Comparison of ENCODE assay signal across 16 cellular contexts in genomic region chr4:168218663-168219062, GRCh38.
DNase-seq lines count a peak whose midpoint lies in the region; ATAC-seq and TF ChIP-seq lines count a peak whose summit lies in the region.
"Had no signal": no experiment of that assay in that cellular context is flagged by ENCODE, and none has a peak within 500 bp of the region (broad histone marks: within the 10 kb centered on the region; RNA-seq: fewer than 3 reads in every experiment).

No MANE protein-coding gene starts in this region.

- no peak overlapping the region for H3K4me3 ChIP-seq in ACC112 (ENCODE audit: low read depth, low read length)
- no peak overlapping the region for H3K4me3 ChIP-seq in foreskin fibroblast (ENCODE audit: low read depth in 1 of 2, low read length in 2 of 2)
- H3K4me3 ChIP-seq in sigmoid colon: no peak overlapping the region
- no peak overlapping the region for H3K4me3 ChIP-seq in esophagus muscularis mucosa
- H3K4me3 ChIP-seq: BLaER1, upper lobe of left lung had no signal

- H3K27ac Mint-ChIP-seq in natural killer cell: no peak overlapping the region
- H3K27ac Mint-ChIP-seq: activated naive CD4-positive, alpha-beta T cell treated with anti-CD3 and anti-CD28 coated beads for 36 hours; progenitor cell of endocrine pancreas had no signal

- H3K27ac ChIP-seq in ACC112 (ENCODE audit: low read depth, low read length) (peak overlapping the region; percentile 23; the same call in 1 of the 2 replicates), sigmoid colon (no peak overlapping the region), esophagus muscularis mucosa (replicated peaks in 1 of 4) (no peak overlapping the region)
- H3K27ac ChIP-seq: BLaER1, KMS-11, upper lobe of left lung had no signal

- no peak overlapping the region for H2AFZ ChIP-seq in ACC112 (ENCODE audit: low read length, unreplicated experiment)

- DNase-seq in GM04504 (ENCODE audit: low read depth) (peak; percentile 21), amniotic stem cell (lab: John Stamatoyannopoulos, UW) (peak; percentile 42), foreskin fibroblast (peak; percentile 60 to 70), natural killer cell (no peak), sigmoid colon (no peak), esophagus muscularis mucosa (ENCODE audit: extremely low spot score) (no peak), SIG-M5 (lab: John Stamatoyannopoulos, UW) (no peak)
- DNase-seq: activated naive CD4-positive, alpha-beta T cell treated with anti-CD3 and anti-CD28 coated beads for 36 hours; DMS79 treated with DMSO at 0.1 percent for 48 hours; NCI-H2029; NCI-H82; upper lobe of left lung had no signal

- TF ChIP-seq CTCF in foreskin fibroblast (IDR thresholded peaks at IDR 0.05; ENCODE audit: low read depth, low read length): no peak
- no peak for TF ChIP-seq CTCF in natural killer cell (IDR thresholded peaks at IDR 0.05)
- no peak for TF ChIP-seq CTCF in sigmoid colon (IDR thresholded peaks at IDR 0.05)
- no peak for TF ChIP-seq CTCF in esophagus muscularis mucosa (IDR thresholded peaks at IDR 0.05)

- peaks cover 0 to 3% of the 10 kb centered on the region in 2 donors for H3K4me1 Mint-ChIP-seq in natural killer cell

- no peaks in the 10 kb centered on the region for H3K27me3 ChIP-seq in ACC112 (ENCODE audit: insufficient read depth, low read length)
- H3K27me3 ChIP-seq in sigmoid colon: no peaks in the 10 kb centered on the region
- H3K27me3 ChIP-seq in esophagus muscularis mucosa: no peaks in the 10 kb centered on the region
- H3K27me3 ChIP-seq: BLaER1, upper lobe of left lung had no signal

- TF ChIP-seq EP300 in sigmoid colon (IDR thresholded peaks at IDR 0.05) (no peak), esophagus muscularis mucosa (IDR thresholded peaks at IDR 0.05) (no peak)

- H3K9me3 ChIP-seq in sigmoid colon (no peaks in the 10 kb centered on the region), esophagus muscularis mucosa (no peaks in the 10 kb centered on the region)
- H3K9me3 ChIP-seq: BLaER1, upper lobe of left lung had no signal

- H3K4me3 Mint-ChIP-seq in natural killer cell: no peak overlapping the region
- H3K4me3 Mint-ChIP-seq: activated naive CD4-positive, alpha-beta T cell treated with anti-CD3 and anti-CD28 coated beads for 36 hours had no signal

- H3K4me1 ChIP-seq in ACC112 (ENCODE audit: control insufficient read depth, insufficient read depth, low read length, unreplicated experiment) (peaks cover 26% of the 10 kb centered on the region), sigmoid colon (peaks cover 0 to 3% (median 0%) of the 10 kb centered on the region in 4 donors), esophagus muscularis mucosa (no peaks in the 10 kb centered on the region)
- H3K4me1 ChIP-seq: BLaER1 had no signal

- H3K79me2 ChIP-seq in ACC112 (ENCODE audit: control insufficient read depth, insufficient read depth, low read length, unreplicated experiment): no peaks in the 10 kb centered on the region

- H3K9me3 Mint-ChIP-seq in natural killer cell: peaks cover 3 to 4% of the 10 kb centered on the region in 2 donors

- peaks cover 62% of the 10 kb centered on the region for H3K36me3 ChIP-seq in ACC112 (ENCODE audit: insufficient read depth, low read length)
- peaks cover 0 to 86% (median 22%) of the 10 kb centered on the region in 4 donors for H3K36me3 ChIP-seq in sigmoid colon
- H3K36me3 ChIP-seq in esophagus muscularis mucosa: peaks cover 15 to 62% (median 31%) of the 10 kb centered on the region in 4 donors
- H3K36me3 ChIP-seq: BLaER1 had no signal

- intact Hi-C loops in natural killer cell (cut with micrococcal nuclease) (no loop called here), sigmoid colon (cut with DNase I) (no loop called here), esophagus muscularis mucosa (cut with DNase I) (no loop called here)

- no peak for ATAC-seq in natural killer cell

- 94 to 99% methylated on average over 2 of the region's 2 CpGs for WGBS in sigmoid colon, 2 donors
- 97% methylated on average over 2 of the region's 2 CpGs for WGBS in esophagus muscularis mucosa

- no peaks in the 10 kb centered on the region for H3K27me3 Mint-ChIP-seq in natural killer cell (ENCODE audit: low read depth in 2 of 2)
- H3K27me3 Mint-ChIP-seq: progenitor cell of endocrine pancreas had no signal

- H3K36me3 Mint-ChIP-seq in natural killer cell: peaks cover 62% of the 10 kb centered on the region

- TF ChIP-seq POLR2A in sigmoid colon (IDR thresholded peaks at IDR 0.05): no peak
- TF ChIP-seq POLR2A in esophagus muscularis mucosa (IDR thresholded peaks at IDR 0.05; ENCODE audit: low read depth): no peak

Comparison
In these comparisons a context has a peak if more than half of its experiments do, and no peak if none do; other contexts are left out.
1. DNase-seq: peak in GM04504 (single experiment), amniotic stem cell (single experiment) and foreskin fibroblast (2 of 2); none in natural killer cell (single experiment), sigmoid colon (single experiment), esophagus muscularis mucosa (single experiment) and SIG-M5 (single experiment).